Comparison of ENCODE assay signal across 1 cellular context in genomic region chr6:142635130-142635529, GRCh38.
TF ChIP-seq lines count a peak whose summit lies in the region.

No MANE protein-coding gene starts in this region.

TF ChIP-seq in GM23338, 12 proteins besides CTCF, POLR2A, EP300 and RAD21 (continued from another document):
- TF ChIP-seq ZNF462 (CRISPR knock-in tag; IDR thresholded peaks at IDR 0.05) (no peak), REST (IDR thresholded peaks at IDR 0.05; ENCODE audit: unreplicated experiment) (no peak), STAT1 (IDR thresholded peaks at IDR 0.05; ENCODE audit: unreplicated experiment) (no peak), POLR2AphosphoS5 (IDR thresholded peaks at IDR 0.05; ENCODE audit: low read depth) (no peak), JUNB (IDR thresholded peaks at IDR 0.05; ENCODE audit: unreplicated experiment) (no peak), ETS1 (IDR thresholded peaks at IDR 0.05) (no peak)
TF ChIP-seq in GM23338: peak in this region for 0.
